ENCODE assay signal across 11 cellular contexts in genomic region chr10:46577624-46578474, GRCh38. TPM values are rescaled to one million over a fixed set of nuclear protein-coding genes. Genes with fewer than 3 reads are reported as not detected.
DNase-seq lines count a peak whose midpoint lies in the region; ATAC-seq, FAIRE-seq and TF ChIP-seq lines count a peak whose summit lies in the region.
"Not testable (repeated sequence)": the region's sequence is repeated elsewhere in the genome, so short reads cannot be mapped to it uniquely, and the experiment has no call there.
"Had no signal": no experiment of that assay in that cellular context is flagged by ENCODE, and none has a peak within 500 bp of the region (broad histone marks: within the 10 kb centered on the region; RNA-seq: fewer than 3 reads in every experiment).

No MANE protein-coding gene starts in this region.

- not testable (repeated sequence) for H4K91ac ChIP-seq in H1 (replicated peaks; ENCODE audit: insufficient read length, low read length); neuronal stem cell (ENCODE audit: low read depth, low read length, poor library complexity)

- H3K4ac ChIP-seq in H1 (replicated peaks; ENCODE audit: insufficient read length, low read depth, low read length); neuronal stem cell (ENCODE audit: low read length): not testable (repeated sequence)

- TF ChIP-seq RAD21 in H1 (IDR thresholded peaks at IDR 0.05 in 1 of 2, conservative IDR thresholded peaks at IDR 0.05 in 1 of 2; ENCODE audit: low read depth in 2 of 2, low read length in 2 of 2), result not testable (repeated sequence)

- H2AK5ac ChIP-seq in H1 (ENCODE audit: low read depth, low read length); neuronal stem cell (ENCODE audit: low read depth, low read length): not testable (repeated sequence)

- CTCF ChIA-PET in WTC11 (lab: Charles Lee); H1 (lab: Charles Lee; ENCODE audit: partially characterized antibody): not testable (repeated sequence)

- not testable (repeated sequence) for H3K56ac ChIP-seq in H1 (replicated peaks; ENCODE audit: insufficient read length, low read depth, low read length)

- ATAC-seq in WTC11 (peak; percentile 5; the same call in 1 of the 2 replicates), upper lobe of left lung (ENCODE audit: low FRiP score in 2 of 2) (peak in 1 of 2 donors; percentile 12)
- not testable (repeated sequence) for ATAC-seq in left ventricle myocardium superior

- not testable (repeated sequence) for H3K9me3 Mint-ChIP-seq in WTC11

- TF ChIP-seq CTCF in WTC11 (IDR thresholded peaks at IDR 0.05); H1 (IDR thresholded peaks at IDR 0.05; ENCODE audit: control extremely low read depth in 1 of 3, insufficient read depth in 1 of 3, low read depth in 1 of 3, low read length in 3 of 3); smooth muscle cell (IDR thresholded peaks at IDR 0.05; ENCODE audit: borderline replicate concordance, insufficient read depth, poor library complexity, severe bottlenecking); upper lobe of left lung (IDR thresholded peaks at IDR 0.05): not testable (repeated sequence)

- not testable (repeated sequence) for TF ChIP-seq EP300 in H1 (IDR thresholded peaks at IDR 0.05; ENCODE audit: borderline replicate concordance in 1 of 2, low read depth in 2 of 2, low read length in 2 of 2); upper lobe of left lung (IDR thresholded peaks at IDR 0.05)

- H3K4me2 ChIP-seq in H1 (ENCODE audit: insufficient read depth in 1 of 2, low read depth in 2 of 2, low read length in 2 of 2), result peak overlapping the region; percentile 39 to 44; a peak in 3 of 4 replicates
- H3K4me2 ChIP-seq in neuronal stem cell (ENCODE audit: insufficient read depth, low read length, poor library complexity, severe bottlenecking), result peak overlapping the region; percentile 18
- H3K4me2 ChIP-seq in smooth muscle cell, result peak overlapping the region; percentile 73

- H2BK20ac ChIP-seq in H1 (ENCODE audit: low read length), result not testable (repeated sequence)

- H3K4me3 ChIP-seq in H1 (ENCODE audit: extremely low read depth in 1 of 4, insufficient read depth in 2 of 4, low read depth in 3 of 4, low read length in 4 of 4) (peak overlapping the region in 1 of 4 experiments; percentile 43; a peak in 1 of 8 replicates), upper lobe of left lung (peak overlapping the region in 3 of 4 donors; percentile 36 to 41 (median 37))
- not testable (repeated sequence) for H3K4me3 ChIP-seq in neuronal stem cell (ENCODE audit: low read length in 2 of 2); smooth muscle cell

- not testable (repeated sequence) for H3K79me1 ChIP-seq in H1 (ENCODE audit: low read depth, low read length); neuronal stem cell (ENCODE audit: low read depth, low read length)

- intact Hi-C loops in left ventricle myocardium superior (cut with micrococcal nuclease), result not testable (repeated sequence)

- POLR2A ChIA-PET in WTC11 (lab: Charles Lee); H1 (lab: Charles Lee; ENCODE audit: partially characterized antibody): not testable (repeated sequence)

- not testable (repeated sequence) for H3K36me3 ChIP-seq in H1 (ENCODE audit: control insufficient read depth in 2 of 4, insufficient read depth in 4 of 4, low read length in 3 of 4); neuronal stem cell (replicated peaks in 1 of 2; ENCODE audit: control insufficient read depth in 2 of 2, insufficient read depth in 2 of 2, low read length in 2 of 2); smooth muscle cell (ENCODE audit: low read depth); upper lobe of left lung

- H3K79me2 ChIP-seq in H1 (ENCODE audit: control insufficient read depth in 1 of 2, insufficient read depth in 2 of 2, low read length in 2 of 2); smooth muscle cell (ENCODE audit: low read depth): not testable (repeated sequence)

- peak; percentile 1 for DNase-seq in EH (ENCODE audit: low read depth)
- not testable (repeated sequence) for DNase-seq in WTC11 (ENCODE audit: low spot score); H1 (ENCODE audit: low read depth in 1 of 2, low spot score in 2 of 2); neuronal stem cell (ENCODE audit: low spot score); smooth muscle cell (lab: John Stamatoyannopoulos, UW; ENCODE audit: unreplicated experiment)
- DNase-seq in left ventricle myocardium superior, result peak; percentile 19
- DNase-seq in left kidney (ENCODE audit: low read depth, low spot score), result peak; percentile 49
- peak; percentile 22 to 81 for DNase-seq in upper lobe of left lung

- H3K27ac Mint-ChIP-seq in WTC11, result not testable (repeated sequence)

- WGBS in H1 (ENCODE audit: extremely low coverage in 1 of 2, insufficient coverage in 1 of 2, insufficient read length in 1 of 2, insufficient replicate concordance in 2 of 2, low coverage in 1 of 2, low lambda C conversion rate in 2 of 2, missing lambda C conversion rate in 1 of 2), 2 experiments, result 60% methylated on average over 6 of the region's 50 CpGs; no CpG with 5 or more reads in 1 of the 2 experiments
- WGBS in neuronal stem cell (ENCODE audit: extremely low coverage in 2 of 2, insufficient read length in 2 of 2, insufficient replicate concordance in 1 of 2), 2 donors, result no CpG with 5 or more reads among the region's 50 CpGs
- whole genome bisulfite sequencing in smooth muscle cell (ENCODE audit: low lambda C conversion rate), result 37% methylated on average over 32 of the region's 50 CpGs
- 50 to 51% methylated on average over 4 to 16 of the region's 50 CpGs for WGBS in upper lobe of left lung, 2 donors

- H2BK5ac ChIP-seq in H1 (ENCODE audit: low read depth, low read length); neuronal stem cell (ENCODE audit: low read length): not testable (repeated sequence)

- H2BK120ac ChIP-seq in H1 (replicated peaks; ENCODE audit: low read depth, low read length); neuronal stem cell (ENCODE audit: low read depth, low read length): not testable (repeated sequence)

- H2BK12ac ChIP-seq in H1 (ENCODE audit: low read depth, low read length); neuronal stem cell (ENCODE audit: low read length): not testable (repeated sequence)

- not testable (repeated sequence) for H3K14ac ChIP-seq in H1 (ENCODE audit: insufficient read length); neuronal stem cell (ENCODE audit: low read length)

- not testable (repeated sequence) for H3K4me1 ChIP-seq in H1 (replicated peaks in 1 of 4; ENCODE audit: control insufficient read depth in 3 of 4, insufficient read depth in 4 of 4, low read length in 3 of 4); neuronal stem cell (ENCODE audit: control insufficient read depth in 2 of 2, insufficient read depth in 1 of 2, low read depth in 1 of 2, low read length in 2 of 2); smooth muscle cell (ENCODE audit: low read depth); upper lobe of left lung

- not testable (repeated sequence) for H3K18ac ChIP-seq in H1 (ENCODE audit: extremely low read depth, low read length); neuronal stem cell (ENCODE audit: low read length)

- not testable (repeated sequence) for H3K23me2 ChIP-seq in H1 (ENCODE audit: low read depth, low read length)

- not testable (repeated sequence) for H4K20me1 ChIP-seq in H1 (replicated peaks in 1 of 2; ENCODE audit: control insufficient read depth in 1 of 2, insufficient read depth in 2 of 2, low read length in 2 of 2); smooth muscle cell (ENCODE audit: low read depth)

- not testable (repeated sequence) for H3K9me3 ChIP-seq in H1 (ENCODE audit: insufficient read depth in 2 of 2, low read depth in 1 of 2, low read length in 1 of 2); neuronal stem cell (replicated peaks in 1 of 2; ENCODE audit: control insufficient read depth in 2 of 2, insufficient read depth in 1 of 2, low read depth in 1 of 2, low read length in 2 of 2); smooth muscle cell (replicated peaks; ENCODE audit: low read depth); upper lobe of left lung

- not testable (repeated sequence) for H2BK15ac ChIP-seq in H1 (ENCODE audit: low read length); neuronal stem cell (ENCODE audit: low read length)

- FAIRE-seq in H1 (lab: Jason Lieb, UNC), result not testable (repeated sequence)

- not testable (repeated sequence) for H2AFZ ChIP-seq in H1 (ENCODE audit: low read length); neuronal stem cell (ENCODE audit: low read length); smooth muscle cell (ENCODE audit: low read depth)

- not testable (repeated sequence) for H3K27me3 ChIP-seq in H1 (replicated peaks in 1 of 4; ENCODE audit: control insufficient read depth in 3 of 4, extremely low read depth in 1 of 4, insufficient read depth in 3 of 4, low read length in 3 of 4); neuronal stem cell (ENCODE audit: control insufficient read depth in 3 of 3, insufficient read depth in 3 of 3, low read depth in 1 of 3, low read length in 3 of 3); smooth muscle cell (ENCODE audit: low read depth); upper lobe of left lung

- H3F3A ChIP-seq in smooth muscle cell (ENCODE audit: low read depth), result not testable (repeated sequence)

- H4K5ac ChIP-seq in H1 (ENCODE audit: insufficient read length, low read depth, low read length), result not testable (repeated sequence)

- H3K23ac ChIP-seq in H1 (ENCODE audit: insufficient read length); neuronal stem cell (ENCODE audit: low read depth, low read length, poor library complexity): not testable (repeated sequence)

- not testable (repeated sequence) for H3K27ac ChIP-seq in H1 (ENCODE audit: low read depth, low read length); neuronal stem cell (replicated peaks; ENCODE audit: low read length); smooth muscle cell (ENCODE audit: low read depth)
- H3K27ac ChIP-seq in upper lobe of left lung, result peak overlapping the region in 1 of 4 donors; percentile 72

- not testable (repeated sequence) for H3K4me1 Mint-ChIP-seq in WTC11

- H3K27me3 Mint-ChIP-seq in WTC11 (ENCODE audit: low read depth), result not testable (repeated sequence)

- H3K36me3 Mint-ChIP-seq in WTC11, result not testable (repeated sequence)

- TF ChIP-seq POLR2A in H1 (IDR thresholded peaks at IDR 0.05; ENCODE audit: control extremely low read depth in 1 of 2, low read depth in 2 of 2, low read length in 2 of 2); upper lobe of left lung (IDR thresholded peaks at IDR 0.05): not testable (repeated sequence)

- not testable (repeated sequence) for H3K9ac ChIP-seq in H1 (replicated peaks in 1 of 4; ENCODE audit: extremely low read depth in 1 of 4, low read depth in 3 of 4, low read length in 3 of 4); neuronal stem cell (ENCODE audit: low read depth, low read length, poor library complexity); smooth muscle cell (ENCODE audit: low read depth)

- H3K4me3 Mint-ChIP-seq in WTC11, result not testable (repeated sequence)

- H4K8ac ChIP-seq in H1 (ENCODE audit: extremely low read depth, insufficient read depth, low read length); neuronal stem cell (ENCODE audit: low read depth, low read length): not testable (repeated sequence)

RNA-seq across cellular contexts. Expression of gene SYT15, which starts 1.1 kb away (rescaled TPM):
- total RNA-seq in WTC11 (2021) (1.2 to 1.6 TPM (median 1.5 TPM) in 3 replicates), left ventricle myocardium superior (3.6 TPM), smooth muscle cell (0.13 and 0.22 TPM in 2 replicates), upper lobe of left lung (10 to 100 TPM; 11.6 to 52.4 (median 25.4) TPM)
- total RNA-seq in H1 (2021; fragmentation: NEBNext Ultra II Directional; extraction: Animal tissue kit (Norgen Biotek cat#: 25700)), result 0.61 and 1.5 TPM in 2 replicates
- polyA plus RNA-seq in H1 (2011; rRNA removed) (0.39 and 0.58 TPM in 2 replicates), smooth muscle cell (0.89 and 1.4 TPM in 2 replicates)
- 0.47 TPM for polyA plus RNA-seq in H1 (2011; cell fraction: cytosol; rRNA removed)
- polyA plus RNA-seq in H1 (2011; cell fraction: nucleus; rRNA removed), result 1.1 TPM
- 0.34 to 0.76 TPM (median 0.43 TPM) in 4 replicates for polyA plus RNA-seq in H1 (2012, experiment 1 of 2)
- 0.08 TPM for polyA plus RNA-seq in H1 (2012, experiment 2 of 2)
- polyA plus RNA-seq in H1 (2013, experiment 1 of 2), result 0.43 TPM
- polyA plus RNA-seq in H1 (2013, experiment 2 of 2), result 0.44 TPM
- 0.46 and 1.0 TPM in 2 replicates for polyA minus RNA-seq in H1 (2011; rRNA and poly(A)+ RNA removed)
- 1.8 TPM for polyA minus RNA-seq in H1 (2011; cell fraction: cytosol; rRNA and poly(A)+ RNA removed)
- polyA minus RNA-seq in H1 (2011; cell fraction: nucleus; rRNA and poly(A)+ RNA removed), result 1.3 TPM
- polyA plus RNA-seq in neuronal stem cell (2013, experiment 1 of 2), result 0.22 TPM
- 0.24 TPM for polyA plus RNA-seq in neuronal stem cell (2013, experiment 2 of 2)
- total RNA-seq: G401 had no signal

RNA-seq across cellular contexts. Expression of gene GPRIN2, which starts 21.4 kb away (rescaled TPM):
- 17.5 to 22.5 TPM (median 20.9 TPM) in 3 replicates for total RNA-seq in WTC11 (2021)
- total RNA-seq in H1 (2021; fragmentation: NEBNext Ultra II Directional; extraction: Animal tissue kit (Norgen Biotek cat#: 25700)), result 17.8 and 18.6 TPM in 2 replicates
- 14.3 and 19.7 TPM in 2 replicates for polyA plus RNA-seq in H1 (2011; rRNA removed)
- polyA plus RNA-seq in H1 (2011; cell fraction: cytosol; rRNA removed), result 15.7 TPM
- 60.7 TPM for polyA plus RNA-seq in H1 (2011; cell fraction: nucleus; rRNA removed)
- polyA plus RNA-seq in H1 (2012, experiment 1 of 2), result 5.2 to 15.3 TPM (median 12.7 TPM) in 4 replicates
- polyA plus RNA-seq in H1 (2012, experiment 2 of 2), result 10.9 TPM
- 5.4 TPM for polyA plus RNA-seq in H1 (2013, experiment 1 of 2)
- 4.6 TPM for polyA plus RNA-seq in H1 (2013, experiment 2 of 2)
- 10.2 and 12.8 TPM in 2 replicates for polyA minus RNA-seq in H1 (2011; rRNA and poly(A)+ RNA removed)
- polyA minus RNA-seq in H1 (2011; cell fraction: cytosol; rRNA and poly(A)+ RNA removed), result 18.2 TPM
- 42.1 TPM for polyA minus RNA-seq in H1 (2011; cell fraction: nucleus; rRNA and poly(A)+ RNA removed)
- total RNA-seq in left ventricle myocardium superior, result not detected
- polyA plus RNA-seq in neuronal stem cell (2013, experiment 1 of 2), result 4.9 TPM
- 4.9 TPM for polyA plus RNA-seq in neuronal stem cell (2013, experiment 2 of 2)
- total RNA-seq in smooth muscle cell, result 0.54 TPM in 1 of 2 replicates, not detected in the other
- 0.34 and 0.54 TPM in 2 replicates for polyA plus RNA-seq in smooth muscle cell
- 10 to 100 TPM; 39.8 to 91.0 (median 63.2) TPM for total RNA-seq in upper lobe of left lung
- total RNA-seq: CD4-positive, alpha-beta T cell; G401; OCI-LY7 had no signal

Comparison
In these comparisons a context has a peak if more than half of its experiments do, and no peak if none do; other contexts are left out.
1. H3K4me2 ChIP-seq: peak in every context shown above with its lines; median percentile 73 in smooth muscle cell; 42 in H1; 18 in neuronal stem cell.
2. RNA of gene GPRIN2, which starts 21.4 kb away (total RNA-seq): 39.8 to 91.0 TPM in upper lobe of left lung, 17.8 to 18.6 TPM in H1 and 17.5 to 22.5 TPM in WTC11; not detected in left ventricle myocardium superior (single experiment) and 0.54 TPM in smooth muscle cell; every median in the first group is over 10 times any median in the second.